9 cellular contexts compared by ENCODE assay signal in the genomic region with DNA sequence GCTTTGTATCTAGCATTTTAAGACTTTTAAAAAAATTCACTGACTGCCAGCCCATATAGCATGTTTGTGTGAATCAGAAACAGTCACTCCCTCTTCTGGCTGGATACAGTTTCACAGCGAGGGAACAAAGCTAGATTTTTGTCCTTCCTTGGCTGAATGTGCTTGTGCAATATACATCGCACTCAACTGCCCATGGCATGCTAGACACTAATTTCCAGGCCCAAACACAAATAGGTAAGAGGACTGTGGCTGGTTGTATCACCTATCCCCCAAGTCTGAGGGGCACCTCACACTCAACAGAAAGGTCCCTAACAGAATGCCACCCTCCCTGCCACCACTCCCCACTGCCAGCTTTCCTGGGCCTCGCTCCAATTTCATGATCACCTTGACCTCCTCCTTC. TPM values are rescaled to one million over a fixed set of nuclear protein-coding genes. Genes with fewer than 3 reads are reported as not detected.
A peak's percentile ranks its signal among the peaks of the same experiment; 100 is the strongest.
DNase-seq lines count a peak whose midpoint lies in the region; ATAC-seq and TF ChIP-seq lines count a peak whose summit lies in the region.
"Had no signal": no experiment of that assay in that cellular context is flagged by ENCODE, and none has a peak within 500 bp of the region (broad histone marks: within the 10 kb centered on the region; RNA-seq: fewer than 3 reads in every experiment).

No MANE protein-coding gene starts in this region.

- TF ChIP-seq CTCF in kidney epithelial cell (IDR thresholded peaks at IDR 0.05; ENCODE audit: insufficient read depth, low read length, poor library complexity, severe bottlenecking), result peak; percentile 41

- H3K36me3 ChIP-seq in adipocyte (ENCODE audit: control insufficient read depth, insufficient read depth, low read length, severe bottlenecking) (no peaks in the 10 kb centered on the region), kidney epithelial cell (ENCODE audit: control insufficient read depth, insufficient read depth, low read length) (no peaks in the 10 kb centered on the region)

- ATAC-seq in HG02759 (IDR thresholded peaks at IDR 0.05; ENCODE audit: unreplicated experiment) (no peak), GM21737 (IDR thresholded peaks at IDR 0.05; ENCODE audit: unreplicated experiment) (no peak), HG03108 (IDR thresholded peaks at IDR 0.05; ENCODE audit: unreplicated experiment) (no peak)

- H3K9ac ChIP-seq in adipocyte (ENCODE audit: low read length), result no peak overlapping the region

- DNase-seq in DMS53 (lab: John Stamatoyannopoulos, UW) (peak; percentile 18), adipocyte (ENCODE audit: low read depth) (peak; percentile 85), kidney epithelial cell (ENCODE audit: low read depth) (no peak), retina (no peak)
- DNase-seq in Jurkat, Clone E6-1 (ENCODE audit: low read depth, low spot score), result peak; percentile 25
- DNase-seq: activated naive CD4-positive, alpha-beta T cell had no signal

- H3K4me1 ChIP-seq in adipocyte (ENCODE audit: control insufficient read depth, insufficient read depth, low read length), result no peaks in the 10 kb centered on the region

- no peak overlapping the region for H3K4me3 ChIP-seq in Jurkat, Clone E6-1 (ENCODE audit: low read length)
- H3K4me3 ChIP-seq in adipocyte (ENCODE audit: low read length) (no peak overlapping the region), kidney epithelial cell (ENCODE audit: low read depth, low read length) (no peak overlapping the region)

- peaks cover 14% of the 10 kb centered on the region for H3K27me3 ChIP-seq in adipocyte (replicated peaks; ENCODE audit: control insufficient read depth, insufficient read depth, low read length)
- H3K27me3 ChIP-seq in kidney epithelial cell (ENCODE audit: control insufficient read depth, insufficient read depth, low read length), result no peaks in the 10 kb centered on the region

- no peaks in the 10 kb centered on the region for H3K9me3 ChIP-seq in adipocyte (ENCODE audit: control insufficient read depth, low read length)

RNA-seq across cellular contexts. Expression of a gene that starts 16.2 kb away (rescaled TPM):
- polyA plus RNA-seq in Jurkat, Clone E6-1 (2012; ENCODE audit: insufficient read depth, insufficient read length), result 24.7 TPM
- total RNA-seq in kidney epithelial cell, result 36.3 and 37.9 TPM in 2 replicates

RNA-seq across cellular contexts. Expression of a gene that starts 22.8 kb away (rescaled TPM):
- not detected for polyA plus RNA-seq in Jurkat, Clone E6-1 (2012; ENCODE audit: insufficient read depth, insufficient read length)
- 20.3 and 25.0 TPM in 2 replicates for total RNA-seq in kidney epithelial cell

Comparison
In these comparisons a context has a peak if more than half of its experiments do, and no peak if none do; other contexts are left out.
1. DNase-seq: peak in DMS53 (single experiment), Jurkat, Clone E6-1 (single experiment) and adipocyte (single experiment); none in kidney epithelial cell (single experiment) and retina (single experiment).